In genomic region chr7:2299131-2299829, GRCh38 we compare ENCODE assay signal across 9 cellular contexts. TPM values are rescaled to one million over a fixed set of nuclear protein-coding genes. Genes with fewer than 3 reads are reported as not detected.
DNase-seq lines count a peak whose midpoint lies in the region; ATAC-seq and TF ChIP-seq lines count a peak whose summit lies in the region.
"Had no signal": no experiment of that assay in that cellular context is flagged by ENCODE, and none has a peak within 500 bp of the region (broad histone marks: within the 10 kb centered on the region; RNA-seq: fewer than 3 reads in every experiment).

No MANE protein-coding gene starts in this region.

- peak overlapping the region; percentile 1; the same call in 1 of the 2 replicates for H3K18ac ChIP-seq in IMR-90 (ENCODE audit: low read depth, low read length)

- peak overlapping the region; percentile 60; the same call in 1 of the 2 replicates for H4K91ac ChIP-seq in IMR-90 (ENCODE audit: insufficient read depth, low read depth, low read length)

- peak overlapping the region; percentile 47; the same call in 1 of the 2 replicates for H2BK20ac ChIP-seq in IMR-90 (ENCODE audit: low read depth, low read length)

- peaks cover 29 to 54% of the 10 kb centered on the region in 2 experiments for H3K79me1 ChIP-seq in IMR-90 (ENCODE audit: low read depth in 1 of 2, low read length in 2 of 2)

- DNase-seq in BJ (ENCODE audit: low read depth) = peak; percentile 75
- DNase-seq in IMR-90 = peak; percentile 88
- peak; percentile 83 for DNase-seq in fibroblast of pulmonary artery (ENCODE audit: low read depth)
- peak; percentile 15 for DNase-seq in stimulated activated CD8-positive, alpha-beta memory T cell treated with anti-CD3 and anti-CD28 coated beads, Interleukin-4, amount 100 ng/mL, for 24 hours (ENCODE audit: low read depth)
- DNase-seq in NCI-H345 (lab: John Stamatoyannopoulos, UW) = no peak
- no peak for DNase-seq in 8988T

- TF ChIP-seq RAD21 in IMR-90 (IDR thresholded peaks at IDR 0.05; ENCODE audit: low read length) = no peak

- peaks cover 8% of the 10 kb centered on the region; the same call in 1 of the 2 replicates for H4K20me1 ChIP-seq in IMR-90 (ENCODE audit: insufficient read depth, low read length)

- intact Hi-C loops in IMR-90 (cut with micrococcal nuclease) = no loop called here

- no peaks in the 10 kb centered on the region for H3K9me3 ChIP-seq in IMR-90 (ENCODE audit: control insufficient read depth, insufficient read depth, low read length)

- in situ Hi-C loops in IMR-90 (cut with MboI; ENCODE audit: low sequenced_read_pairs) = no loop called here

- WGBS in IMR-90 (ENCODE audit: extremely low coverage in 2 of 2, insufficient read length in 1 of 2), 2 experiments = no CpG with 5 or more reads among the region's 18 CpGs

- peak overlapping the region; percentile 65; the same call in 1 of the 3 replicates for H2BK15ac ChIP-seq in IMR-90 (ENCODE audit: low read depth, low read length)

- H3K4me3 ChIP-seq in BJ (ENCODE audit: low read depth, low read length) (0 out of 2 replicates have a peak overlapping the region, but pooled peaks have one; percentile 1), IMR-90 (ENCODE audit: insufficient read depth, low read depth, low read length) (no peak overlapping the region), fibroblast of pulmonary artery (replicated peaks; ENCODE audit: low read depth, low read length) (no peak overlapping the region)

- H2AK5ac ChIP-seq in IMR-90 (ENCODE audit: low read depth, low read length) = peak overlapping the region; percentile 84; the same call in 1 of the 2 replicates

- peak; percentile 45; the same call in 1 of the 2 replicates for TF ChIP-seq POLR2A in IMR-90 (IDR thresholded peaks at IDR 0.05; ENCODE audit: low read depth, low read length)

- peak overlapping the region; percentile 77; the same call in 1 of the 2 replicates for H3K4ac ChIP-seq in IMR-90 (ENCODE audit: low read depth, low read length)

- TF ChIP-seq CTCF in BJ (IDR thresholded peaks at IDR 0.05; ENCODE audit: insufficient read depth, low read depth, low read length) (no peak), IMR-90 (conservative IDR thresholded peaks at IDR 0.05; ENCODE audit: low read depth, low read length) (no peak), fibroblast of pulmonary artery (IDR thresholded peaks at IDR 0.05; ENCODE audit: low read length, missing control alignments) (no peak)

- peak overlapping the region; percentile 2; the same call in 1 of the 2 replicates for H3K23ac ChIP-seq in IMR-90 (ENCODE audit: low read depth, low read length)

- no TSS peak for BruUV-seq in IMR-90 (replicated peaks; lab: Mats Ljungman, UMichigan)

- H3K4me1 ChIP-seq in IMR-90 (ENCODE audit: control insufficient read depth, insufficient read depth, low read length) = peaks cover 11% of the 10 kb centered on the region

- H3K27ac ChIP-seq in IMR-90 (ENCODE audit: insufficient read depth, low read length) = 0 out of 2 replicates have a peak overlapping the region, but pooled peaks have one; percentile 37

- H3K27me3 ChIP-seq in BJ (ENCODE audit: control insufficient read depth, insufficient read depth, low read length) (no peaks in the 10 kb centered on the region), IMR-90 (ENCODE audit: control insufficient read depth, insufficient read depth, low read length) (no peaks in the 10 kb centered on the region)
- H3K27me3 ChIP-seq: dorsolateral prefrontal cortex had no signal

- H4K8ac ChIP-seq in IMR-90 (ENCODE audit: low read depth in 2 of 2, low read length in 2 of 2) = peak overlapping the region; percentile 6 to 92; a peak in 2 of 4 replicates

- peak overlapping the region; percentile 56 for H3K4me2 ChIP-seq in IMR-90 (ENCODE audit: low read depth, low read length)

- ATAC-seq in GM19372 (IDR thresholded peaks at IDR 0.05; ENCODE audit: low read depth, unreplicated experiment) (peak; percentile 48), IMR-90 (ENCODE audit: low read depth) (peak; percentile 49), HG03439 (IDR thresholded peaks at IDR 0.05; ENCODE audit: unreplicated experiment) (no peak)

- H2AFZ ChIP-seq in IMR-90 (replicated peaks; ENCODE audit: low read length, poor library complexity) = peak overlapping the region; percentile 86

- H3K14ac ChIP-seq in IMR-90 (replicated peaks; ENCODE audit: low read depth, low read length) = peak overlapping the region; percentile 83

- dilution Hi-C loops in IMR-90 (cut with HindIII; ENCODE audit: low sequenced_read_pairs, unreplicated experiment) = no loop called here

- peak overlapping the region; percentile 41; the same call in 1 of the 2 replicates for H3K9ac ChIP-seq in IMR-90 (ENCODE audit: low read depth, low read length)

- peak overlapping the region; percentile 33 for H2BK5ac ChIP-seq in IMR-90 (ENCODE audit: low read depth, low read length, poor library complexity, severe bottlenecking)

- H4K5ac ChIP-seq in IMR-90 (ENCODE audit: low read depth, low read length) = peak overlapping the region; percentile 54

- peaks cover 17% of the 10 kb centered on the region for H3K9me1 ChIP-seq in IMR-90 (ENCODE audit: insufficient read depth, low read length)

- H2AK9ac ChIP-seq in IMR-90 (replicated peaks; ENCODE audit: low read depth, low read length, poor library complexity) = peak overlapping the region; percentile 97

- no peaks in the 10 kb centered on the region for H3K36me3 ChIP-seq in BJ (ENCODE audit: control insufficient read depth, insufficient read depth, low read length)
- H3K36me3 ChIP-seq in IMR-90 (ENCODE audit: control insufficient read depth, insufficient read depth, low read length) = no peaks in the 10 kb centered on the region

- H3K56ac ChIP-seq in IMR-90 (ENCODE audit: extremely low read depth, insufficient read depth, low read length) = peak overlapping the region; percentile 24; the same call in 1 of the 2 replicates

- POLR2A ChIA-PET in BJ (lab: Charles Lee) (interaction anchor here (0.6 kb wide), 2 partner anchors 11 to 1510 kb away, joined by 3 read pairs; no protein-coding TSS in a partner anchor), IMR-90 (lab: Charles Lee; ENCODE audit: unreplicated experiment) (interaction anchor here (1.5 kb wide), 1 partner anchor 10 kb away, joined by 3 read pairs; no protein-coding TSS in a partner anchor)

- H2BK120ac ChIP-seq in IMR-90 (ENCODE audit: low read depth, low read length) = peak overlapping the region; percentile 62; the same call in 1 of the 2 replicates

- CTCF ChIA-PET in BJ (lab: Yijun Ruan, JAX) (interaction anchor here (1.2 kb wide), 1 partner anchor 13 kb away, joined by 3 read pairs; no protein-coding TSS in a partner anchor), IMR-90 (lab: Yijun Ruan, JAX) (no interaction called here)

TF ChIP-seq in IMR-90, 13 proteins besides CTCF, POLR2A, EP300 and RAD21 (continues in another document):
- no peak for TF ChIP-seq MXI1 (IDR thresholded peaks at IDR 0.05; ENCODE audit: borderline replicate concordance, low read depth, low read length)
- TF ChIP-seq RFX5 (IDR thresholded peaks at IDR 0.05; ENCODE audit: low read depth, low read length) = no peak
- TF ChIP-seq CHD1 (IDR thresholded peaks at IDR 0.05; ENCODE audit: low read depth, low read length) = no peak
- TF ChIP-seq BHLHE40 (IDR thresholded peaks at IDR 0.05; ENCODE audit: low read depth, low read length) = 0 out of 2 replicates have a peak, but pooled peaks have one; percentile 30
- TF ChIP-seq MAFK (IDR thresholded peaks at IDR 0.05; ENCODE audit: low read depth, low read length) = no peak
- TF ChIP-seq MAZ (IDR thresholded peaks at IDR 0.05; ENCODE audit: borderline replicate concordance, low read depth, low read length) = no peak
- no peak for TF ChIP-seq RCOR1 (IDR thresholded peaks at IDR 0.05; ENCODE audit: insufficient replicate concordance, low read length)
- no peak for TF ChIP-seq NFE2L2 (IDR thresholded peaks at IDR 0.05; ENCODE audit: low read depth, low read length)
- TF ChIP-seq USF2 (IDR thresholded peaks at IDR 0.05; ENCODE audit: low read depth, low read length) = no peak
- no peak for TF ChIP-seq SMC3 (IDR thresholded peaks at IDR 0.05; ENCODE audit: low read depth, low read length)
- no peak for TF ChIP-seq CEBPB (IDR thresholded peaks at IDR 0.05; ENCODE audit: low read depth, low read length)

RNA-seq across cellular contexts. Expression of gene SNX8, which starts 15.0 kb away (rescaled TPM):
- 36.9 and 62.1 TPM in 2 replicates for polyA plus RNA-seq in BJ (2011; rRNA removed)
- 42.3 and 65.2 TPM in 2 replicates for polyA minus RNA-seq in BJ (2011; rRNA and poly(A)+ RNA removed)
- 7.7 and 8.6 TPM in 2 replicates for total RNA-seq in IMR-90 (2012; rRNA removed)
- polyA plus RNA-seq in IMR-90 (2012; rRNA removed) = 55.9 and 65.0 TPM in 2 replicates
- polyA plus RNA-seq in IMR-90 (2012; cell fraction: cytosol; rRNA removed) = 9.9 and 15.0 TPM in 2 replicates
- 26.2 and 42.9 TPM in 2 replicates for polyA plus RNA-seq in IMR-90 (2012; cell fraction: nucleus; rRNA removed; ENCODE audit: low replicate concordance)

RNA-seq across cellular contexts. Expression of gene EIF3B, which starts 55.3 kb away (rescaled TPM):
- polyA plus RNA-seq in BJ (2011; rRNA removed) (92.7 and 106 TPM in 2 replicates), IMR-90 (2012; rRNA removed) (105 and 107 TPM in 2 replicates)
- 57.7 and 83.7 TPM in 2 replicates for polyA minus RNA-seq in BJ (2011; rRNA and poly(A)+ RNA removed)
- total RNA-seq in IMR-90 (2012; rRNA removed) = 201 and 211 TPM in 2 replicates
- polyA plus RNA-seq in IMR-90 (2012; cell fraction: cytosol; rRNA removed) = 68.3 and 87.5 TPM in 2 replicates
- polyA plus RNA-seq in IMR-90 (2012; cell fraction: nucleus; rRNA removed; ENCODE audit: low replicate concordance) = 232 and 274 TPM in 2 replicates

RNA-seq across cellular contexts. Expression of gene NUDT1, which starts 57.3 kb away (rescaled TPM):
- polyA plus RNA-seq in BJ (2011; rRNA removed) (19.3 and 22.0 TPM in 2 replicates), IMR-90 (2012; rRNA removed) (33.4 and 37.2 TPM in 2 replicates)
- 6.8 and 10.7 TPM in 2 replicates for polyA minus RNA-seq in BJ (2011; rRNA and poly(A)+ RNA removed)
- 36.1 and 49.1 TPM in 2 replicates for total RNA-seq in IMR-90 (2012; rRNA removed)
- polyA plus RNA-seq in IMR-90 (2012; cell fraction: cytosol; rRNA removed) = 52.3 and 59.0 TPM in 2 replicates
- 19.0 and 25.0 TPM in 2 replicates for polyA plus RNA-seq in IMR-90 (2012; cell fraction: nucleus; rRNA removed; ENCODE audit: low replicate concordance)

RNA-seq across cellular contexts. Expression of gene MRM2, which starts 57.3 kb away (rescaled TPM):
- 16.3 and 27.3 TPM in 2 replicates for polyA plus RNA-seq in BJ (2011; rRNA removed)
- polyA minus RNA-seq in BJ (2011; rRNA and poly(A)+ RNA removed) = 9.3 and 10.0 TPM in 2 replicates
- 23.1 and 23.8 TPM in 2 replicates for total RNA-seq in IMR-90 (2012; rRNA removed)
- polyA plus RNA-seq in IMR-90 (2012; rRNA removed) = 16.9 and 19.1 TPM in 2 replicates
- 11.2 and 11.8 TPM in 2 replicates for polyA plus RNA-seq in IMR-90 (2012; cell fraction: cytosol; rRNA removed)
- 6.1 and 6.2 TPM in 2 replicates for polyA plus RNA-seq in IMR-90 (2012; cell fraction: nucleus; rRNA removed; ENCODE audit: low replicate concordance)

Comparison
In these comparisons a context has a peak if more than half of its experiments do, and no peak if none do; other contexts are left out.
1. DNase-seq: peak in BJ (single experiment), IMR-90 (single experiment), fibroblast of pulmonary artery (single experiment) and stimulated activated CD8-positive, alpha-beta memory T cell treated with anti-CD3 and anti-CD28 coated beads, Interleukin-4, amount 100 ng/mL, for 24 hours (single experiment); none in NCI-H345 (single experiment) and 8988T (single experiment).